Comparison of ENCODE assay signal across 18 cellular contexts in genomic region chr4:55123791-55124190, GRCh38. TPM values are rescaled to one million over a fixed set of nuclear protein-coding genes. Genes with fewer than 3 reads are reported as not detected.
DNase-seq lines count a peak whose midpoint lies in the region; TF ChIP-seq lines count a peak whose summit lies in the region.
"Had no signal": no experiment of that assay in that cellular context is flagged by ENCODE, and none has a peak within 500 bp of the region (broad histone marks: within the 10 kb centered on the region; RNA-seq: fewer than 3 reads in every experiment).

No MANE protein-coding gene starts in this region.

- H3K79me2 ChIP-seq in H9 (ENCODE audit: insufficient read depth, low read length), result peaks cover 39% of the 10 kb centered on the region; the same call in 1 of the 2 replicates

- no peak overlapping the region for H4K5ac ChIP-seq in H9 (ENCODE audit: insufficient read length, low read depth, low read length)

- TF ChIP-seq POLR2A in sigmoid colon (IDR thresholded peaks at IDR 0.05), result no peak

- H3K36me3 ChIP-seq in sigmoid colon (no peaks in the 10 kb centered on the region), WERI-Rb-1 (no peaks in the 10 kb centered on the region)

- no peak overlapping the region for H3K27ac Mint-ChIP-seq in H9
- H3K27ac Mint-ChIP-seq: activated B cell treated with CpG ODN at 0.5 μM for 24 hours; stimulated activated naive CD8-positive, alpha-beta T cell treated with anti-CD3 and anti-CD28 coated beads, Interleukin-15, Interleukin-2, amounts not matched to agents 100 ng/mL and 50 ng/mL, for 24 hours had no signal

- no peak for TF ChIP-seq CTCF in H9 (conservative IDR thresholded peaks at IDR 0.05)
- no peak for TF ChIP-seq CTCF in choroid plexus epithelial cell (conservative IDR thresholded peaks at IDR 0.05; ENCODE audit: low read depth, low read length)
- no peak for TF ChIP-seq CTCF in sigmoid colon (IDR thresholded peaks at IDR 0.05)
- no peak for TF ChIP-seq CTCF in WERI-Rb-1 (IDR thresholded peaks at IDR 0.05; ENCODE audit: low read depth, low read length)

- intact Hi-C loops in sigmoid colon (cut with DNase I), result no loop called here

- H3K9me3 Mint-ChIP-seq in H9, result peaks cover 4 to 5% of the 10 kb centered on the region in 2 experiments; a peak in 3 of 5 replicates
- H3K9me3 Mint-ChIP-seq: stimulated activated naive CD8-positive, alpha-beta T cell treated with anti-CD3 and anti-CD28 coated beads, Interleukin-15, Interleukin-2, amounts not matched to agents 100 ng/mL and 50 ng/mL, for 24 hours had no signal

- DNase-seq in H9 (no peak), choroid plexus epithelial cell (ENCODE audit: low read depth) (no peak), sigmoid colon (no peak), WERI-Rb-1 (no peak), H4 (ENCODE audit: low spot score) (no peak), medulla oblongata (ENCODE audit: extremely low spot score) (no peak), GM19240 (ENCODE audit: insufficient read length, low spot score) (no peak)
- DNase-seq: activated B cell treated with CpG ODN at 0.5 μM for 24 hours; activated naive CD4-positive, alpha-beta T cell; DMS 273 treated with DMSO at 0.1 percent for 48 hours; left colon; NCI-H1436 treated with DMSO at 0.1 percent for 48 hours; small intestine; SW 1271 had no signal

- no peak for TF ChIP-seq EP300 in sigmoid colon (IDR thresholded peaks at IDR 0.05)

- H2BK5ac ChIP-seq in H9 (ENCODE audit: insufficient read length, low read length), result no peak overlapping the region

- peaks cover 0 to 12% (median 0%) of the 10 kb centered on the region in 3 experiments; a peak in 4 of 7 replicates for H3K36me3 Mint-ChIP-seq in H9 (ENCODE audit: insufficient read depth in 1 of 3, low read depth in 3 of 3)

- no peak overlapping the region for H3K4ac ChIP-seq in H9 (ENCODE audit: low read depth, low read length)

- H3K4me3 ChIP-seq in choroid plexus epithelial cell (ENCODE audit: low read depth, low read length) (peak overlapping the region; percentile 76), iPS-18c (ENCODE audit: insufficient read depth, low read depth, low read length) (peak overlapping the region; percentile 10; the same call in 1 of the 2 replicates), sigmoid colon (peak overlapping the region in 3 of 4 donors; percentile 29 to 40 (median 36)), WERI-Rb-1 (ENCODE audit: low read depth, low read length) (no peak overlapping the region)

- no peak overlapping the region for H2AK5ac ChIP-seq in H9 (ENCODE audit: insufficient read length, low read length)

- peak overlapping the region; percentile 98 for H3K4me2 ChIP-seq in H9 (ENCODE audit: insufficient read depth, insufficient read length, low read length)
- H3K4me2 ChIP-seq: KMS-11 had no signal

- H4K91ac ChIP-seq in H9 (ENCODE audit: insufficient read length, low read depth, low read length), result no peak overlapping the region

- no peak overlapping the region for H3K23ac ChIP-seq in H9 (ENCODE audit: insufficient read length, low read depth, low read length)

- H3K27me3 ChIP-seq in H9 (ENCODE audit: insufficient read depth, low read length) (no peaks in the 10 kb centered on the region), sigmoid colon (peaks cover 0 to 29% (median 0%) of the 10 kb centered on the region in 3 donors), WERI-Rb-1 (ENCODE audit: insufficient read depth, low read depth, severe bottlenecking) (peaks cover 74% of the 10 kb centered on the region)

- no peak overlapping the region for H2BK20ac ChIP-seq in H9 (ENCODE audit: low read depth, low read length, poor library complexity, severe bottlenecking)

- H2BK15ac ChIP-seq in H9 (ENCODE audit: low read depth, low read length), result no peak overlapping the region

- no peak overlapping the region for H2AFZ ChIP-seq in H9 (ENCODE audit: low read length)

- no peak overlapping the region for H2BK120ac ChIP-seq in H9 (ENCODE audit: low read depth, low read length, poor library complexity, severe bottlenecking)

- H3K4me3 Mint-ChIP-seq in H9, result peak overlapping the region; percentile 84 to 90
- H3K4me3 Mint-ChIP-seq: activated B cell treated with CpG ODN at 0.5 μM for 24 hours; stimulated activated naive CD8-positive, alpha-beta T cell treated with anti-CD3 and anti-CD28 coated beads, Interleukin-15, Interleukin-2, amounts not matched to agents 100 ng/mL and 50 ng/mL, for 24 hours had no signal

- H3T11ph ChIP-seq in H9 (ENCODE audit: low read length), result no peak overlapping the region

- peaks cover 20% of the 10 kb centered on the region for H3K23me2 ChIP-seq in H9 (ENCODE audit: insufficient read length, low read depth, low read length, poor library complexity, severe bottlenecking)

- H3K9me3 ChIP-seq in H9 (ENCODE audit: control insufficient read depth, low read depth, low read length) (no peaks in the 10 kb centered on the region), iPS-18c (ENCODE audit: control insufficient read depth, insufficient read depth, low read length) (no peaks in the 10 kb centered on the region), sigmoid colon (no peaks in the 10 kb centered on the region), WERI-Rb-1 (ENCODE audit: severe bottlenecking) (no peaks in the 10 kb centered on the region)

- H4K20me1 ChIP-seq in H9 (ENCODE audit: control insufficient read depth, insufficient read depth, insufficient read length), result no peaks in the 10 kb centered on the region

- H3K4me1 Mint-ChIP-seq in H9, result peaks cover 20 to 29% of the 10 kb centered on the region in 2 experiments

- peaks cover 28% of the 10 kb centered on the region for H3K27me3 Mint-ChIP-seq in H9 (ENCODE audit: low read depth)

- H3K4me1 ChIP-seq in H9 (ENCODE audit: insufficient read depth, low read length) (no peaks in the 10 kb centered on the region; the same call in 1 of the 2 replicates), sigmoid colon (peaks cover 0 to 5% (median 0%) of the 10 kb centered on the region in 4 donors)

- peak overlapping the region; percentile 69 for H3K9ac ChIP-seq in H9 (ENCODE audit: extremely low read depth, insufficient read length, low read length)
- H3K9ac ChIP-seq: KMS-11 had no signal

- no peak overlapping the region for H3K56ac ChIP-seq in H9 (ENCODE audit: insufficient read length, low read depth, low read length)

- H3K79me1 ChIP-seq in H9 (ENCODE audit: insufficient read depth, low read depth, low read length, poor library complexity, severe bottlenecking), result no peaks in the 10 kb centered on the region

- WGBS in H9 (ENCODE audit: extremely low coverage, insufficient read length, low lambda C conversion rate), result no CpG with 5 or more reads among the region's 6 CpGs
- 64 to 71% methylated on average over 6 of the region's 6 CpGs for WGBS in sigmoid colon, 2 donors

- no peak overlapping the region for H2BK12ac ChIP-seq in H9 (ENCODE audit: insufficient read length, low read depth, low read length)

- no peak overlapping the region for H3K18ac ChIP-seq in H9 (ENCODE audit: insufficient read length, low read depth, low read length)

- H3K14ac ChIP-seq in H9 (ENCODE audit: insufficient read depth, low read length), result no peak overlapping the region

- no peak overlapping the region for H4K8ac ChIP-seq in H9 (replicated peaks; ENCODE audit: insufficient read length, low read depth, low read length)

- H3K27ac ChIP-seq in H9 (ENCODE audit: insufficient read length, low read depth, low read length), result no peak overlapping the region
- peak overlapping the region in 1 of 4 donors; percentile 52 for H3K27ac ChIP-seq in sigmoid colon
- no peak overlapping the region for H3K27ac ChIP-seq in WERI-Rb-1
- H3K27ac ChIP-seq: KMS-11 had no signal

RNA-seq across cellular contexts. Expression of gene KDR, which starts 1.6 kb away (rescaled TPM):
- total RNA-seq in H9 (2021) (48.2 and 51.4 TPM in 2 replicates), sigmoid colon (10 to 100 TPM in 3 of 4 donors, 1 to 10 TPM in 1; 9.9 to 14.2 (median 13.0) TPM)
- polyA plus RNA-seq in sigmoid colon, result 1 to 10 TPM in 2 of 3 donors, under 1 TPM in 1; 0.69 to 4.4 (median 1.2) TPM
- total RNA-seq in H4 (2014; rRNA removed; shearing (Covaris generic)), result not detected in 2 replicates
- total RNA-seq: activated B cell treated with CpG ODN at 0.5 μM for 24 hours had no signal
- polyA plus RNA-seq: neural cell had no signal

Comparison
In these comparisons a context has a peak if more than half of its experiments do, and no peak if none do; other contexts are left out.
1. RNA of gene KDR, which starts 1.6 kb away (total RNA-seq): 48.2 to 51.4 TPM in H9 and 9.9 to 14.2 TPM in sigmoid colon; not detected in H4; every median in the first group is over 10 times any median in the second.